Comparison of ENCODE assay signal across 11 cellular contexts in genomic region chr7:50653997-50654425, GRCh38.
DNase-seq lines count a peak whose midpoint lies in the region; TF ChIP-seq lines count a peak whose summit lies in the region.
"Had no signal": no experiment of that assay in that cellular context is flagged by ENCODE, and none has a peak within 500 bp of the region (broad histone marks: within the 10 kb centered on the region; RNA-seq: fewer than 3 reads in every experiment).

No MANE protein-coding gene starts in this region.

- H3K9me3 ChIP-seq in left ventricle myocardium inferior (replicated peaks) (no peaks in the 10 kb centered on the region), vagina (no peaks in the 10 kb centered on the region)

- peak; percentile 49 for DNase-seq in activated CD8-positive, alpha-beta memory T cell treated with anti-CD3 and anti-CD28 coated beads for 24 hours
- DNase-seq in activated CD8-positive, alpha-beta memory T cell treated with anti-CD3 and anti-CD28 coated beads, Interleukin-2, amount 50 U/mL, for 48 hours: no peak
- peak; percentile 75 for DNase-seq in left ventricle myocardium inferior
- DNase-seq in pons (ENCODE audit: low spot score): peak; percentile 16
- peak; percentile 49 to 93 for DNase-seq in vagina (ENCODE audit: extremely low spot score in 2 of 2)
- no peak for DNase-seq in NCI-H1694 treated with DMSO at 0.1 percent for 48 hours (lab: John Stamatoyannopoulos, UW)
- no peak for DNase-seq in OCI-M2 (lab: John Stamatoyannopoulos, UW; ENCODE audit: unreplicated experiment)
- no peak for DNase-seq in NCI-H187 (lab: John Stamatoyannopoulos, UW)
- DNase-seq: kidney glomerular epithelial cell, NCI-H446 treated with DMSO at 0.1 percent for 48 hours had no signal

- TF ChIP-seq POLR2A in vagina (IDR thresholded peaks at IDR 0.05): no peak

- H3K4me1 ChIP-seq in left ventricle myocardium inferior: peaks cover 94% of the 10 kb centered on the region
- H3K4me1 ChIP-seq in vagina: peaks cover 62% of the 10 kb centered on the region

- H3K27ac ChIP-seq in left ventricle myocardium inferior (replicated peaks) (peak overlapping the region; percentile 90), vagina (peak overlapping the region; percentile 68)
- H3K27ac ChIP-seq: 22Rv1 had no signal

- H3K4me3 ChIP-seq in left ventricle myocardium inferior: peak overlapping the region; percentile 37
- peak overlapping the region in 1 of 2 donors; percentile 7 for H3K4me3 ChIP-seq in vagina

- H3K36me3 ChIP-seq in left ventricle myocardium inferior (no peaks in the 10 kb centered on the region), vagina (no peaks in the 10 kb centered on the region)

- intact Hi-C loops in left ventricle myocardium inferior (cut with micrococcal nuclease): no loop called here
- intact Hi-C loops in vagina (cut with DNase I): no loop called here

- H3K27me3 ChIP-seq in left ventricle myocardium inferior (ENCODE audit: low read depth) (no peaks in the 10 kb centered on the region), vagina (no peaks in the 10 kb centered on the region)

- TF ChIP-seq CTCF in left ventricle myocardium inferior (IDR thresholded peaks at IDR 0.05; ENCODE audit: borderline replicate concordance) (no peak), vagina (IDR thresholded peaks at IDR 0.05) (no peak)

Comparison
In these comparisons a context has a peak if more than half of its experiments do, and no peak if none do; other contexts are left out.
1. DNase-seq: peak in activated CD8-positive, alpha-beta memory T cell treated with anti-CD3 and anti-CD28 coated beads for 24 hours (single experiment), left ventricle myocardium inferior (single experiment), pons (single experiment) and vagina (2 of 2); none in activated CD8-positive, alpha-beta memory T cell treated with anti-CD3 and anti-CD28 coated beads, Interleukin-2, amount 50 U/mL, for 48 hours (single experiment), NCI-H1694 treated with DMSO at 0.1 percent for 48 hours (single experiment), OCI-M2 (single experiment) and NCI-H187 (0 of 2).